In genomic region chr22:41910599-41911291, GRCh38 we compare ENCODE assay signal across 8 cellular contexts. TPM values are rescaled to one million over a fixed set of nuclear protein-coding genes. Genes with fewer than 3 reads are reported as not detected.
A peak's percentile ranks its signal among the peaks of the same experiment; 100 is the strongest.
DNase-seq lines count a peak whose midpoint lies in the region; ATAC-seq and TF ChIP-seq lines count a peak whose summit lies in the region.

No MANE protein-coding gene starts in this region.

- TF ChIP-seq POLR2A in breast epithelium (IDR thresholded peaks at IDR 0.05) (no peak), right lobe of liver (IDR thresholded peaks at IDR 0.05) (no peak), suprapubic skin (IDR thresholded peaks at IDR 0.05) (no peak)

- no CpG with 5 or more reads among the region's 61 CpGs for WGBS in right lobe of liver (ENCODE audit: insufficient coverage, low coverage, low lambda C conversion rate, missing lambda C conversion rate)
- WGBS in suprapubic skin = no CpG with 5 or more reads among the region's 61 CpGs

- H3K4me3 ChIP-seq in breast epithelium = peak overlapping the region; percentile 29 to 67 (median 35)
- peak overlapping the region in 1 of 3 donors; percentile 7 for H3K4me3 ChIP-seq in right lobe of liver
- H3K4me3 ChIP-seq in suprapubic skin = peak overlapping the region; percentile 41

- TF ChIP-seq EP300 in suprapubic skin (IDR thresholded peaks at IDR 0.05) = no peak

- intact Hi-C loops in breast epithelium (cut with DNase I; ENCODE audit: low total_unique reads) (no loop called here), right lobe of liver (cut with DNase I) (no loop called here)

- TF ChIP-seq CTCF in breast epithelium (IDR thresholded peaks at IDR 0.05) = no peak
- TF ChIP-seq CTCF in right lobe of liver (IDR thresholded peaks at IDR 0.05) = no peak
- TF ChIP-seq CTCF in suprapubic skin (IDR thresholded peaks at IDR 0.05) = no peak

- H3K4me1 ChIP-seq in breast epithelium = peaks cover 10 to 20% of the 10 kb centered on the region in 2 donors
- peaks cover 0 to 19% (median 0%) of the 10 kb centered on the region in 4 donors for H3K4me1 ChIP-seq in right lobe of liver
- peaks cover 50% of the 10 kb centered on the region for H3K4me1 ChIP-seq in suprapubic skin

- H3K9me3 ChIP-seq in breast epithelium (no peaks in the 10 kb centered on the region), right lobe of liver (no peaks in the 10 kb centered on the region), suprapubic skin (no peaks in the 10 kb centered on the region)

- DNase-seq in stimulated activated CD4-positive, alpha-beta T cell treated with anti-CD3 and anti-CD28 coated beads, Interleukin-12 subunit alpha, Interleukin-12 subunit beta, amount 100 ng/mL, for 4 hours = peak; percentile 31
- DNase-seq in stimulated activated CD4-positive, alpha-beta T cell treated with anti-CD3 and anti-CD28 coated beads, Interleukin-2, amount 100 ng/mL, for 48 hours = no peak
- DNase-seq in breast epithelium (ENCODE audit: low spot score in 2 of 2) (no peak), right lobe of liver (no peak), suprapubic skin (ENCODE audit: low spot score in 2 of 2) (peak in 1 of 2 donors; percentile 64), GOT3 (lab: John Stamatoyannopoulos, UW) (no peak), HPDE6-E6E7 (ENCODE audit: extremely low spot score) (no peak)

- H3K27ac ChIP-seq in breast epithelium = no peak overlapping the region
- H3K27ac ChIP-seq in right lobe of liver = no peak overlapping the region
- no peak overlapping the region for H3K27ac ChIP-seq in suprapubic skin

- H3K36me3 ChIP-seq in breast epithelium (no peaks in the 10 kb centered on the region), right lobe of liver (peaks cover 0 to 8% (median 4%) of the 10 kb centered on the region in 4 donors), suprapubic skin (peaks cover 4% of the 10 kb centered on the region)

- H3K27me3 ChIP-seq in breast epithelium (peaks cover 22 to 59% of the 10 kb centered on the region in 2 donors), right lobe of liver (peaks cover 7 to 50% of the 10 kb centered on the region in 2 donors), suprapubic skin (peaks cover 66% of the 10 kb centered on the region)

- peak; percentile 3 to 51 (median 14) for ATAC-seq in right lobe of liver
- no peak for ATAC-seq in GM18861 (IDR thresholded peaks at IDR 0.05; ENCODE audit: unreplicated experiment)

RNA-seq across cellular contexts. Expression of gene SHISA8, which starts 4.1 kb away (rescaled TPM):
- total RNA-seq in breast epithelium (not detected), right lobe of liver (not detected), suprapubic skin (not detected)

RNA-seq across cellular contexts. Expression of gene TNFRSF13C, which starts 15.9 kb away (rescaled TPM):
- under 1 TPM; under 0.01 to 0.33 (median 0.15) TPM for total RNA-seq in breast epithelium
- total RNA-seq in right lobe of liver = under 1 TPM in 4 of 6 experiments, not detected in 2; 0.04 to 0.22 (median 0.18) TPM
- total RNA-seq in suprapubic skin = 1 to 10 TPM; 1.1 to 2.6 (median 1.9) TPM

RNA-seq across cellular contexts. Expression of gene CENPM, which starts 36.2 kb away (rescaled TPM):
- total RNA-seq in breast epithelium (1 to 10 TPM; 1.5 to 2.9 (median 1.9) TPM), right lobe of liver (1 to 10 TPM in 2 of 6 experiments, under 1 TPM in 2, not detected in 2; 0.29 to 3.7 (median 1.8) TPM), suprapubic skin (10 to 100 TPM in 1 of 4 donors, 1 to 10 TPM in 3; 8.8 to 16.5 (median 9.2) TPM)

RNA-seq across cellular contexts. Expression of gene SEPTIN3, which starts 58.5 kb away (rescaled TPM):
- total RNA-seq in breast epithelium (1 to 10 TPM in 2 of 3 donors, under 1 TPM in 1; 0.16 to 2.2 (median 1.6) TPM), right lobe of liver (under 1 TPM in 3 of 6 experiments, not detected in 3; 0.06 to 0.16 (median 0.07) TPM), suprapubic skin (1 to 10 TPM; 1.1 to 2.7 (median 1.7) TPM)
